In genomic region chr2:232874677-232875223, GRCh38 we compare ENCODE assay signal across 12 cellular contexts. TPM values are rescaled to one million over a fixed set of nuclear protein-coding genes. Genes with fewer than 3 reads are reported as not detected.
A peak's percentile ranks its signal among the peaks of the same experiment; 100 is the strongest.
DNase-seq lines count a peak whose midpoint lies in the region; ATAC-seq and TF ChIP-seq lines count a peak whose summit lies in the region.
"Had no signal": no experiment of that assay in that cellular context is flagged by ENCODE, and none has a peak within 500 bp of the region (broad histone marks: within the 10 kb centered on the region; RNA-seq: fewer than 3 reads in every experiment).

No MANE protein-coding gene starts in this region.

- intact Hi-C loops in activated CD4-positive, alpha-beta T cell treated with anti-CD3 and anti-CD28 coated beads, Interleukin-2, amount 10 ng/mL, durations not matched to agents 24 days and 14 days (cut with micrococcal nuclease) = no loop called here

- no peak for ATAC-seq in activated CD8-positive, alpha-beta T cell treated with anti-CD3 and anti-CD28 coated beads, Interleukin-2, amount 10 ng/mL, durations not matched to agents 7 days and 5 days
- no peak for ATAC-seq in stimulated activated memory B cell treated with anti-CD40 and anti-IgM and Interleukin-4, amounts not matched to agents 10 μg/mL and 1 μg/mL and 100 μg/mL, for 72 hours
- ATAC-seq in GM18868 (IDR thresholded peaks at IDR 0.05; ENCODE audit: unreplicated experiment) = no peak

- H3K27ac ChIP-seq in liver (ENCODE audit: low read depth in 1 of 2, low read length in 2 of 2) = peak overlapping the region; percentile 81
- H3K27ac ChIP-seq: neutrophil, tibial artery had no signal

- H3K27me3 ChIP-seq in liver (ENCODE audit: control insufficient read depth in 4 of 4, insufficient read depth in 4 of 4, low read length in 3 of 4) = no peaks in the 10 kb centered on the region

- H3K4me1 Mint-ChIP-seq in activated CD4-positive, alpha-beta T cell treated with anti-CD3 and anti-CD28 coated beads, Interleukin-2, amount 10 ng/mL, durations not matched to agents 24 days and 14 days = peaks cover 5% of the 10 kb centered on the region
- peaks cover 8% of the 10 kb centered on the region for H3K4me1 Mint-ChIP-seq in activated CD8-positive, alpha-beta T cell treated with anti-CD3 and anti-CD28 coated beads, Interleukin-2, amount 10 ng/mL, durations not matched to agents 7 days and 5 days (ENCODE audit: low read depth)
- peaks cover 11% of the 10 kb centered on the region for H3K4me1 Mint-ChIP-seq in stimulated activated memory B cell treated with anti-CD40 and anti-IgM and Interleukin-4, amounts not matched to agents 10 μg/mL and 1 μg/mL and 100 μg/mL, for 72 hours
- H3K4me1 Mint-ChIP-seq in chondrocyte (ENCODE audit: low read depth) = peaks cover 6% of the 10 kb centered on the region

- peak overlapping the region; percentile 72 for H3K4me3 Mint-ChIP-seq in activated CD4-positive, alpha-beta T cell treated with anti-CD3 and anti-CD28 coated beads, Interleukin-2, amount 10 ng/mL, durations not matched to agents 24 days and 14 days
- peak overlapping the region; percentile 31 for H3K4me3 Mint-ChIP-seq in activated CD8-positive, alpha-beta T cell treated with anti-CD3 and anti-CD28 coated beads, Interleukin-2, amount 10 ng/mL, durations not matched to agents 7 days and 5 days
- peak overlapping the region; percentile 70 for H3K4me3 Mint-ChIP-seq in stimulated activated memory B cell treated with anti-CD40 and anti-IgM and Interleukin-4, amounts not matched to agents 10 μg/mL and 1 μg/mL and 100 μg/mL, for 72 hours
- H3K4me3 Mint-ChIP-seq in chondrocyte (ENCODE audit: unreplicated experiment) = no peak overlapping the region
- H3K4me3 Mint-ChIP-seq: activated CD8-positive, alpha-beta memory T cell treated with anti-CD3 and anti-CD28 coated beads, Interleukin-2, amount 10 ng/mL, durations not matched to agents 7 days and 5 days had no signal

- TF ChIP-seq CTCF in liver (IDR thresholded peaks at IDR 0.05; ENCODE audit: low read depth, low read length, missing input control) = no peak
- no peak for TF ChIP-seq CTCF in chondrocyte (IDR thresholded peaks at IDR 0.05)

- no peaks in the 10 kb centered on the region for H3K9me3 Mint-ChIP-seq in activated CD4-positive, alpha-beta T cell treated with anti-CD3 and anti-CD28 coated beads, Interleukin-2, amount 10 ng/mL, durations not matched to agents 24 days and 14 days
- H3K9me3 Mint-ChIP-seq in activated CD8-positive, alpha-beta T cell treated with anti-CD3 and anti-CD28 coated beads, Interleukin-2, amount 10 ng/mL, durations not matched to agents 7 days and 5 days (ENCODE audit: insufficient read depth) = no peaks in the 10 kb centered on the region
- H3K9me3 Mint-ChIP-seq in stimulated activated memory B cell treated with anti-CD40 and anti-IgM and Interleukin-4, amounts not matched to agents 10 μg/mL and 1 μg/mL and 100 μg/mL, for 72 hours = no peaks in the 10 kb centered on the region
- H3K9me3 Mint-ChIP-seq in chondrocyte (ENCODE audit: low read depth) = no peaks in the 10 kb centered on the region

- POLR2A ChIA-PET in activated CD8-positive, alpha-beta T cell treated with anti-CD3 and anti-CD28 coated beads, Interleukin-2, amount 10 ng/mL, durations not matched to agents 7 days and 5 days (lab: Charles Lee) = interaction anchor here (0.6 to 0.9 kb wide), 2 partner anchors 35 to 93 kb away, joined by 3 read pairs; no protein-coding TSS in a partner anchor

- WGBS in liver = 90% methylated on average over 16 of the region's 16 CpGs

- H3K27me3 Mint-ChIP-seq in activated CD4-positive, alpha-beta T cell treated with anti-CD3 and anti-CD28 coated beads, Interleukin-2, amount 10 ng/mL, durations not matched to agents 24 days and 14 days = peaks cover 14% of the 10 kb centered on the region
- peaks cover 11% of the 10 kb centered on the region for H3K27me3 Mint-ChIP-seq in activated CD8-positive, alpha-beta T cell treated with anti-CD3 and anti-CD28 coated beads, Interleukin-2, amount 10 ng/mL, durations not matched to agents 7 days and 5 days (ENCODE audit: low read depth)
- H3K27me3 Mint-ChIP-seq in stimulated activated memory B cell treated with anti-CD40 and anti-IgM and Interleukin-4, amounts not matched to agents 10 μg/mL and 1 μg/mL and 100 μg/mL, for 72 hours = peaks cover 17% of the 10 kb centered on the region
- peaks cover 6% of the 10 kb centered on the region for H3K27me3 Mint-ChIP-seq in chondrocyte (ENCODE audit: low read depth)

- CTCF ChIA-PET in activated CD8-positive, alpha-beta T cell treated with anti-CD3 and anti-CD28 coated beads, Interleukin-2, amount 10 ng/mL, durations not matched to agents 7 days and 5 days (lab: Charles Lee) = interaction anchor here (0.6 kb wide), 1 partner anchor 65 kb away, joined by 3 read pairs; no protein-coding TSS in a partner anchor

- H3K36me3 ChIP-seq in liver (ENCODE audit: control insufficient read depth in 4 of 4, insufficient read depth in 3 of 4, low read depth in 1 of 4, low read length in 3 of 4) = peaks cover 0 to 3% (median 1%) of the 10 kb centered on the region in 4 donors
- H3K36me3 ChIP-seq: neutrophil, tibial artery had no signal

- no peak overlapping the region for H3K4me3 ChIP-seq in liver (ENCODE audit: low read depth in 1 of 3, low read length in 3 of 3)
- H3K4me3 ChIP-seq: tibial artery had no signal

- no peak for DNase-seq in activated CD4-positive, alpha-beta T cell treated with anti-CD3 and anti-CD28 coated beads, Interleukin-2, amount 10 ng/mL, durations not matched to agents 24 days and 14 days
- DNase-seq in activated CD4-positive, alpha-beta T cell treated with anti-CD3 and anti-CD28 coated beads, Interleukin-2, amount 50 U/mL, for 4 hours = no peak
- no peak for DNase-seq in activated CD8-positive, alpha-beta T cell treated with anti-CD3 and anti-CD28 coated beads, Interleukin-2, amount 10 ng/mL, durations not matched to agents 7 days and 5 days
- DNase-seq in NCI-H187 treated with DMSO at 0.1 percent for 48 hours (lab: John Stamatoyannopoulos, UW) = no peak
- no peak for DNase-seq in chondrocyte (ENCODE audit: low spot score)
- DNase-seq: activated CD8-positive, alpha-beta memory T cell treated with anti-CD3 and anti-CD28 coated beads, Interleukin-2, amount 10 ng/mL, durations not matched to agents 7 days and 5 days; NCI-H345 had no signal

- H3K27ac Mint-ChIP-seq in activated CD4-positive, alpha-beta T cell treated with anti-CD3 and anti-CD28 coated beads, Interleukin-2, amount 10 ng/mL, durations not matched to agents 24 days and 14 days = no peak overlapping the region
- H3K27ac Mint-ChIP-seq in activated CD8-positive, alpha-beta T cell treated with anti-CD3 and anti-CD28 coated beads, Interleukin-2, amount 10 ng/mL, durations not matched to agents 7 days and 5 days = no peak overlapping the region
- H3K27ac Mint-ChIP-seq in stimulated activated memory B cell treated with anti-CD40 and anti-IgM and Interleukin-4, amounts not matched to agents 10 μg/mL and 1 μg/mL and 100 μg/mL, for 72 hours = peak overlapping the region; percentile 42
- no peak overlapping the region for H3K27ac Mint-ChIP-seq in chondrocyte (ENCODE audit: unreplicated experiment)
- H3K27ac Mint-ChIP-seq: activated CD8-positive, alpha-beta memory T cell treated with anti-CD3 and anti-CD28 coated beads, Interleukin-2, amount 10 ng/mL, durations not matched to agents 7 days and 5 days had no signal

- no peak overlapping the region for H3K9ac ChIP-seq in liver (ENCODE audit: low read depth in 1 of 2, low read length in 2 of 2)

- TF ChIP-seq RAD21 in liver (IDR thresholded peaks at IDR 0.05) = no peak

- H3K9me3 ChIP-seq in liver (ENCODE audit: control insufficient read depth in 4 of 4, low read length in 3 of 4) = no peaks in the 10 kb centered on the region
- H3K9me3 ChIP-seq: neutrophil, tibial artery had no signal

- H3K4me1 ChIP-seq in liver (ENCODE audit: control insufficient read depth in 4 of 4, insufficient read depth in 4 of 4, low read length in 3 of 4) = peaks cover 4 to 45% (median 28%) of the 10 kb centered on the region in 4 donors

- no peaks in the 10 kb centered on the region for H3K36me3 Mint-ChIP-seq in activated CD4-positive, alpha-beta T cell treated with anti-CD3 and anti-CD28 coated beads, Interleukin-2, amount 10 ng/mL, durations not matched to agents 24 days and 14 days (ENCODE audit: low read depth)
- H3K36me3 Mint-ChIP-seq in activated CD8-positive, alpha-beta T cell treated with anti-CD3 and anti-CD28 coated beads, Interleukin-2, amount 10 ng/mL, durations not matched to agents 7 days and 5 days (ENCODE audit: low read depth) = no peaks in the 10 kb centered on the region
- H3K36me3 Mint-ChIP-seq in stimulated activated memory B cell treated with anti-CD40 and anti-IgM and Interleukin-4, amounts not matched to agents 10 μg/mL and 1 μg/mL and 100 μg/mL, for 72 hours = peaks cover 8% of the 10 kb centered on the region
- H3K36me3 Mint-ChIP-seq in chondrocyte (ENCODE audit: low read depth) = peaks cover 3% of the 10 kb centered on the region
- H3K36me3 Mint-ChIP-seq: activated CD8-positive, alpha-beta memory T cell treated with anti-CD3 and anti-CD28 coated beads, Interleukin-2, amount 10 ng/mL, durations not matched to agents 7 days and 5 days had no signal

TF ChIP-seq in liver, 16 proteins besides CTCF, POLR2A, EP300 and RAD21 (continues in another document):
- TF ChIP-seq NR2F2 (IDR thresholded peaks at IDR 0.05) = no peak
- TF ChIP-seq ZBTB33 (IDR thresholded peaks at IDR 0.05) = no peak
- no peak for TF ChIP-seq JUND (IDR thresholded peaks at IDR 0.05)
- no peak for TF ChIP-seq EGR1 (IDR thresholded peaks at IDR 0.05; ENCODE audit: low read depth in 2 of 2)
- TF ChIP-seq SP1 (IDR thresholded peaks at IDR 0.05) = no peak

RNA-seq across cellular contexts. Expression of gene SNORC, which starts 4.7 kb away (rescaled TPM):
- total RNA-seq in activated CD4-positive, alpha-beta T cell treated with anti-CD3 and anti-CD28 coated beads, Interleukin-2, amount 10 ng/mL, durations not matched to agents 24 days and 14 days = 1.0 and 1.2 TPM in 2 replicates
- 1 to 10 TPM in 1 of 2 experiments, under 1 TPM in 1; 0.99 to 2.2 TPM for total RNA-seq in activated CD8-positive, alpha-beta T cell treated with anti-CD3 and anti-CD28 coated beads, Interleukin-2, amount 10 ng/mL, durations not matched to agents 7 days and 5 days
- total RNA-seq in liver (10 to 100 TPM in 1 of 2 donors, 1 to 10 TPM in 1; 2.7 to 12.3 TPM), chondrocyte (2.1 to 3.4 TPM (median 2.2 TPM) in 3 replicates)
- polyA plus RNA-seq in liver = 10 to 100 TPM in 1 of 2 donors, 1 to 10 TPM in 1; 2.4 to 10.5 TPM
